1 cellular context compared by ENCODE assay signal in the genomic region with DNA sequence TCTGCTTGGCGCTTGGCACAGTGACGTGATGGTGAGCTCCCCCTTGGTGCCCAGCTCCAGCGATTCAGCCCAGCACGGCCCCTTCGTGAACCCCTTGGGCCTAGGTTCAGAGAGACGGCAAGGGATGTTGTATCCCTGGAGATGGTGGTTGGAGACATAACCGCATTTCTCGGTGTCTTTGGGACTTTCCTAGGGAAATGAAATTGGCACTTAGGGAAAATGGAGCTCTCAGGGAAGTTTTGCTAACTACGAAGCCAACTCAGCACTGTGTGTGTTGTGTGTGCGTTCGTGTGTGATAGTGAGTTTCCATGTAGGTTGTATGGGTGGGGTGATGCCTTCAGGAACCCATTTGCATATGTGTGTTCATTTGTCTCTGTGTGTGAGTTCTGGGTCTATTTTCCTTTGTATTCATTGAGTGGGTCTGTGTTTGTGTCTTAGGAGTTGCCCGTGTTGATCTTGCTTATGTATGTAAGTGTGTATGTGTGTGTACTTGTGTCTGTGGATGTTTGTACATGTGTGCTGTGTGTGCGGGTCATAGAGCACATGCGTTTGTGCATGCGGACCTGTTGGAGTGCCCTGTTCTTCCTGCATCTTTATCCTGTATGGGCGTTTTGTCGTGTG.
TF ChIP-seq lines count a peak whose summit lies in the region.

No MANE protein-coding gene starts in this region.

TF ChIP-seq in HepG2, 621 proteins besides CTCF, POLR2A, EP300 and RAD21 (continued from another document and continues in another):
- 0 out of 2 replicates have a peak, but pooled peaks have one; percentile 25 for TF ChIP-seq ZSCAN12 (CRISPR knock-in tag; IDR thresholded peaks at IDR 0.05)
- TF ChIP-seq, protein P1, sequence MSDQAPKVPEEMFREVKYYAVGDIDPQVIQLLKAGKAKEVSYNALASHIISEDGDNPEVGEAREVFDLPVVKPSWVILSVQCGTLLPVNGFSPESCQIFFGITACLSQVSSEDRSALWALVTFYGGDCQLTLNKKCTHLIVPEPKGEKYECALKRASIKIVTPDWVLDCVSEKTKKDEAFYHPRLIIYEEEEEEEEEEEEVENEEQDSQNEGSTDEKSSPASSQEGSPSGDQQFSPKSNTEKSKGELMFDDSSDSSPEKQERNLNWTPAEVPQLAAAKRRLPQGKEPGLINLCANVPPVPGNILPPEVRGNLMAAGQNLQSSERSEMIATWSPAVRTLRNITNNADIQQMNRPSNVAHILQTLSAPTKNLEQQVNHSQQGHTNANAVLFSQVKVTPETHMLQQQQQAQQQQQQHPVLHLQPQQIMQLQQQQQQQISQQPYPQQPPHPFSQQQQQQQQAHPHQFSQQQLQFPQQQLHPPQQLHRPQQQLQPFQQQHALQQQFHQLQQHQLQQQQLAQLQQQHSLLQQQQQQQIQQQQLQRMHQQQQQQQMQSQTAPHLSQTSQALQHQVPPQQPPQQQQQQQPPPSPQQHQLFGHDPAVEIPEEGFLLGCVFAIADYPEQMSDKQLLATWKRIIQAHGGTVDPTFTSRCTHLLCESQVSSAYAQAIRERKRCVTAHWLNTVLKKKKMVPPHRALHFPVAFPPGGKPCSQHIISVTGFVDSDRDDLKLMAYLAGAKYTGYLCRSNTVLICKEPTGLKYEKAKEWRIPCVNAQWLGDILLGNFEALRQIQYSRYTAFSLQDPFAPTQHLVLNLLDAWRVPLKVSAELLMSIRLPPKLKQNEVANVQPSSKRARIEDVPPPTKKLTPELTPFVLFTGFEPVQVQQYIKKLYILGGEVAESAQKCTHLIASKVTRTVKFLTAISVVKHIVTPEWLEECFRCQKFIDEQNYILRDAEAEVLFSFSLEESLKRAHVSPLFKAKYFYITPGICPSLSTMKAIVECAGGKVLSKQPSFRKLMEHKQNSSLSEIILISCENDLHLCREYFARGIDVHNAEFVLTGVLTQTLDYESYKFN (CRISPR knock-in tag; conservative IDR thresholded peaks at IDR 0.05): no peak
- TF ChIP-seq, protein P2, sequence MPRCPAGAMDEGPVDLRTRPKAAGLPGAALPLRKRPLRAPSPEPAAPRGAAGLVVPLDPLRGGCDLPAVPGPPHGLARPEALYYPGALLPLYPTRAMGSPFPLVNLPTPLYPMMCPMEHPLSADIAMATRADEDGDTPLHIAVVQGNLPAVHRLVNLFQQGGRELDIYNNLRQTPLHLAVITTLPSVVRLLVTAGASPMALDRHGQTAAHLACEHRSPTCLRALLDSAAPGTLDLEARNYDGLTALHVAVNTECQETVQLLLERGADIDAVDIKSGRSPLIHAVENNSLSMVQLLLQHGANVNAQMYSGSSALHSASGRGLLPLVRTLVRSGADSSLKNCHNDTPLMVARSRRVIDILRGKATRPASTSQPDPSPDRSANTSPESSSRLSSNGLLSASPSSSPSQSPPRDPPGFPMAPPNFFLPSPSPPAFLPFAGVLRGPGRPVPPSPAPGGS (CRISPR knock-in tag; IDR thresholded peaks at IDR 0.05): no peak
- TF ChIP-seq ZNF660 (CRISPR knock-in tag; IDR thresholded peaks at IDR 0.05; ENCODE audit: borderline replicate concordance, low read depth): no peak
- TF ChIP-seq, protein P3, sequence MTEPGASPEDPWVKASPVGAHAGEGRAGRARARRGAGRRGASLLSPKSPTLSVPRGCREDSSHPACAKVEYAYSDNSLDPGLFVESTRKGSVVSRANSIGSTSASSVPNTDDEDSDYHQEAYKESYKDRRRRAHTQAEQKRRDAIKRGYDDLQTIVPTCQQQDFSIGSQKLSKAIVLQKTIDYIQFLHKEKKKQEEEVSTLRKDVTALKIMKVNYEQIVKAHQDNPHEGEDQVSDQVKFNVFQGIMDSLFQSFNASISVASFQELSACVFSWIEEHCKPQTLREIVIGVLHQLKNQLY (CRISPR knock-in tag; IDR thresholded peaks at IDR 0.05): no peak
- no peak for TF ChIP-seq ZNF282 (IDR thresholded peaks at IDR 0.05; ENCODE audit: partially characterized antibody)
- no peak for TF ChIP-seq ZNF543 (CRISPR knock-in tag; IDR thresholded peaks at IDR 0.05)
- no peak; the same call in 1 of the 2 replicates for TF ChIP-seq HDAC1 (CRISPR knock-in tag; IDR thresholded peaks at IDR 0.05)
- TF ChIP-seq ZNF383 (CRISPR knock-in tag; IDR thresholded peaks at IDR 0.05; ENCODE audit: borderline replicate concordance): no peak
- TF ChIP-seq, protein P4, sequence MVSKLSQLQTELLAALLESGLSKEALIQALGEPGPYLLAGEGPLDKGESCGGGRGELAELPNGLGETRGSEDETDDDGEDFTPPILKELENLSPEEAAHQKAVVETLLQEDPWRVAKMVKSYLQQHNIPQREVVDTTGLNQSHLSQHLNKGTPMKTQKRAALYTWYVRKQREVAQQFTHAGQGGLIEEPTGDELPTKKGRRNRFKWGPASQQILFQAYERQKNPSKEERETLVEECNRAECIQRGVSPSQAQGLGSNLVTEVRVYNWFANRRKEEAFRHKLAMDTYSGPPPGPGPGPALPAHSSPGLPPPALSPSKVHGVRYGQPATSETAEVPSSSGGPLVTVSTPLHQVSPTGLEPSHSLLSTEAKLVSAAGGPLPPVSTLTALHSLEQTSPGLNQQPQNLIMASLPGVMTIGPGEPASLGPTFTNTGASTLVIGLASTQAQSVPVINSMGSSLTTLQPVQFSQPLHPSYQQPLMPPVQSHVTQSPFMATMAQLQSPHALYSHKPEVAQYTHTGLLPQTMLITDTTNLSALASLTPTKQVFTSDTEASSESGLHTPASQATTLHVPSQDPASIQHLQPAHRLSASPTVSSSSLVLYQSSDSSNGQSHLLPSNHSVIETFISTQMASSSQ (IDR thresholded peaks at IDR 0.05; ENCODE audit: low read depth): peak; percentile 40; the same call in 1 of the 2 replicates
- TF ChIP-seq, protein P4 (CRISPR knock-in tag; IDR thresholded peaks at IDR 0.05; ENCODE audit: borderline replicate concordance): no peak
- TF ChIP-seq NKX3-1 (CRISPR knock-in tag; IDR thresholded peaks at IDR 0.05): 0 out of 2 replicates have a peak, but pooled peaks have one; percentile 57
- TF ChIP-seq THAP11 (CRISPR knock-in tag; IDR thresholded peaks at IDR 0.05): no peak
- no peak for TF ChIP-seq SYNCRIP (IDR thresholded peaks at IDR 0.05; ENCODE audit: insufficient read depth, low read depth, low read length)
- TF ChIP-seq SMYD3 (CRISPR knock-in tag; IDR thresholded peaks at IDR 0.05): 0 out of 2 replicates have a peak, but pooled peaks have one; percentile 14
- TF ChIP-seq ZNF546 (CRISPR knock-in tag; conservative IDR thresholded peaks at IDR 0.05): no peak
- no peak for TF ChIP-seq HOXA7 (CRISPR knock-in tag; IDR thresholded peaks at IDR 0.05)
- TF ChIP-seq MIER2 (CRISPR knock-in tag; IDR thresholded peaks at IDR 0.05): no peak
- TF ChIP-seq ZNF260 (CRISPR knock-in tag; IDR thresholded peaks at IDR 0.05; ENCODE audit: borderline replicate concordance, low read depth): no peak
- TF ChIP-seq, protein P5, sequence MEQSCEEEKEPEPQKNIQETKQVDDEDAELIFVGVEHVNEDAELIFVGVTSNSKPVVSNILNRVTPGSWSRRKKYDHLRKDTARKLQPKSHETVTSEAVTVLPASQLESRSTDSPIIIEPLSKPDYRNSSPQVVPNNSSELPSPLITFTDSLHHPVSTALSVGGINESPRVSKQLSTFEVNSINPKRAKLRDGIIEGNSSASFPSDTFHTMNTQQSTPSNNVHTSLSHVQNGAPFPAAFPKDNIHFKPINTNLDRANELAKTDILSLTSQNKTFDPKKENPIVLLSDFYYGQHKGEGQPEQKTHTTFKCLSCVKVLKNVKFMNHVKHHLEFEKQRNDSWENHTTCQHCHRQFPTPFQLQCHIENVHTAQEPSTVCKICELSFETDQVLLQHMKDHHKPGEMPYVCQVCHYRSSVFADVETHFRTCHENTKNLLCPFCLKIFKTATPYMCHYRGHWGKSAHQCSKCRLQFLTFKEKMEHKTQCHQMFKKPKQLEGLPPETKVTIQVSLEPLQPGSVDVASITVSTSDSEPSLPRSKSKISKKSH (CRISPR knock-in tag; IDR thresholded peaks at IDR 0.05; ENCODE audit: borderline replicate concordance): 0 out of 2 replicates have a peak, but pooled peaks have one; percentile 81
- no peak for TF ChIP-seq ZNF878 (CRISPR knock-in tag; IDR thresholded peaks at IDR 0.05)
- no peak for TF ChIP-seq GABPB1 (CRISPR knock-in tag; IDR thresholded peaks at IDR 0.05)
- TF ChIP-seq, protein P6, sequence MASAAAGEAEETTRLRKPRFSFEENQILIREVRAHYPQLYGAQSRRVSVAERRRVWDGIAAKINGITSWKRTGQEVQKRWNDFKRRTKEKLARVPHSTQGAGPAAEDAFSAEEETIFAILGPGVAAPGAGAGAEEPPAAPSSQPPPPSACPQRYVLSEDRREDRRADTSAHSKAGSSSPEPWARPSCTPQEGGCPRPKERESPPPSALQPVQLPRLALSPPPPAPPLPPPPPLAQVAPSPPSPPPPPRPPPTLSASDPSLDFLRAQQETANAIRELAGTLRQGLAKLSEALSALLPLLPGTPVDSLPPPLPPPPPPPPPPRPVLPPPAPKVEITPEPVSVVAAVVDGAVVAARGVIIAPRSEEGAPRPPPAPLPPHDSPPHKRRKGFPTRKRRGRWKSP (CRISPR knock-in tag; IDR thresholded peaks at IDR 0.05): no peak; the same call in 1 of the 2 replicates
- peak; percentile 0; the same call in 1 of the 2 replicates for TF ChIP-seq BORCS8-MEF2B (CRISPR knock-in tag; IDR thresholded peaks at IDR 0.05)
- peak; percentile 75 for TF ChIP-seq ZNF879 (CRISPR knock-in tag; IDR thresholded peaks at IDR 0.05)
- TF ChIP-seq, protein P7, sequence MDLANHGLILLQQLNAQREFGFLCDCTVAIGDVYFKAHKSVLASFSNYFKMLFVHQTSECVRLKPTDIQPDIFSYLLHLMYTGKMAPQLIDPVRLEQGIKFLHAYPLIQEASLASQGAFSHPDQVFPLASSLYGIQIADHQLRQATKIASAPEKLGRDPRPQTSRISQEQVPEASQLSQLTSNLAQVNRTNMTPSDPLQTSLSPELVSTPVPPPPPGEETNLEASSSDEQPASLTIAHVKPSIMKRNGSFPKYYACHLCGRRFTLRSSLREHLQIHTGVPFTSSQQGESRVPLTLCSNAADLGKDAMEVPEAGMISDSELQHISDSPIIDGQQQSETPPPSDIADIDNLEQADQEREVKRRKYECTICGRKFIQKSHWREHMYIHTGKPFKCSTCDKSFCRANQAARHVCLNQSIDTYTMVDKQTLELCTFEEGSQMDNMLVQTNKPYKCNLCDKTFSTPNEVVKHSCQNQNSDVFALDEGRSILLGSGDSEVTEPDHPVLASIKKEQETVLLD (CRISPR knock-in tag; IDR thresholded peaks at IDR 0.05; ENCODE audit: low read depth): 0 out of 2 replicates have a peak, but pooled peaks have one; percentile 37
- TF ChIP-seq ZNF12 (CRISPR knock-in tag; IDR thresholded peaks at IDR 0.05): no peak; the same call in 1 of the 2 replicates
- no peak for TF ChIP-seq HNRNPL (IDR thresholded peaks at IDR 0.05; ENCODE audit: low read depth, low read length)
- no peak for TF ChIP-seq FOXK1 (CRISPR knock-in tag; IDR thresholded peaks at IDR 0.05; ENCODE audit: borderline replicate concordance, low read depth)
- no peak for TF ChIP-seq GTF2F1 (IDR thresholded peaks at IDR 0.05; ENCODE audit: low read length)
- no peak for TF ChIP-seq PLRG1 (conservative IDR thresholded peaks at IDR 0.05)
- TF ChIP-seq, protein P8, sequence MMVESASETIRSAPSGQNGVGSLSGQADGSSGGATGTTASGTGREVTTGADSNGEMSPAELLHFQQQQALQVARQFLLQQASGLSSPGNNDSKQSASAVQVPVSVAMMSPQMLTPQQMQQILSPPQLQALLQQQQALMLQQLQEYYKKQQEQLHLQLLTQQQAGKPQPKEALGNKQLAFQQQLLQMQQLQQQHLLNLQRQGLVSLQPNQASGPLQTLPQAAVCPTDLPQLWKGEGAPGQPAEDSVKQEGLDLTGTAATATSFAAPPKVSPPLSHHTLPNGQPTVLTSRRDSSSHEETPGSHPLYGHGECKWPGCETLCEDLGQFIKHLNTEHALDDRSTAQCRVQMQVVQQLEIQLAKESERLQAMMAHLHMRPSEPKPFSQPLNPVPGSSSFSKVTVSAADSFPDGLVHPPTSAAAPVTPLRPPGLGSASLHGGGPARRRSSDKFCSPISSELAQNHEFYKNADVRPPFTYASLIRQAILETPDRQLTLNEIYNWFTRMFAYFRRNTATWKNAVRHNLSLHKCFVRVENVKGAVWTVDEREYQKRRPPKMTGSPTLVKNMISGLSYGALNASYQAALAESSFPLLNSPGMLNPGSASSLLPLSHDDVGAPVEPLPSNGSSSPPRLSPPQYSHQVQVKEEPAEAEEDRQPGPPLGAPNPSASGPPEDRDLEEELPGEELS (CRISPR knock-in tag; IDR thresholded peaks at IDR 0.05): no peak
- TF ChIP-seq, protein P9, sequence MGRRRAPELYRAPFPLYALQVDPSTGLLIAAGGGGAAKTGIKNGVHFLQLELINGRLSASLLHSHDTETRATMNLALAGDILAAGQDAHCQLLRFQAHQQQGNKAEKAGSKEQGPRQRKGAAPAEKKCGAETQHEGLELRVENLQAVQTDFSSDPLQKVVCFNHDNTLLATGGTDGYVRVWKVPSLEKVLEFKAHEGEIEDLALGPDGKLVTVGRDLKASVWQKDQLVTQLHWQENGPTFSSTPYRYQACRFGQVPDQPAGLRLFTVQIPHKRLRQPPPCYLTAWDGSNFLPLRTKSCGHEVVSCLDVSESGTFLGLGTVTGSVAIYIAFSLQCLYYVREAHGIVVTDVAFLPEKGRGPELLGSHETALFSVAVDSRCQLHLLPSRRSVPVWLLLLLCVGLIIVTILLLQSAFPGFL (CRISPR knock-in tag; IDR thresholded peaks at IDR 0.05): no peak
- peak; percentile 89 for TF ChIP-seq ZNF232 (CRISPR knock-in tag; IDR thresholded peaks at IDR 0.05; ENCODE audit: borderline replicate concordance)
- no peak for TF ChIP-seq SMARCC2 (IDR thresholded peaks at IDR 0.05)
- no peak for TF ChIP-seq NONO (IDR thresholded peaks at IDR 0.05)
- TF ChIP-seq NONO (CRISPR knock-in tag; conservative IDR thresholded peaks at IDR 0.05): peak; percentile 27; the same call in 1 of the 2 replicates
- TF ChIP-seq PAX8 (CRISPR knock-in tag; IDR thresholded peaks at IDR 0.05; ENCODE audit: borderline replicate concordance): no peak
- TF ChIP-seq, protein P10, sequence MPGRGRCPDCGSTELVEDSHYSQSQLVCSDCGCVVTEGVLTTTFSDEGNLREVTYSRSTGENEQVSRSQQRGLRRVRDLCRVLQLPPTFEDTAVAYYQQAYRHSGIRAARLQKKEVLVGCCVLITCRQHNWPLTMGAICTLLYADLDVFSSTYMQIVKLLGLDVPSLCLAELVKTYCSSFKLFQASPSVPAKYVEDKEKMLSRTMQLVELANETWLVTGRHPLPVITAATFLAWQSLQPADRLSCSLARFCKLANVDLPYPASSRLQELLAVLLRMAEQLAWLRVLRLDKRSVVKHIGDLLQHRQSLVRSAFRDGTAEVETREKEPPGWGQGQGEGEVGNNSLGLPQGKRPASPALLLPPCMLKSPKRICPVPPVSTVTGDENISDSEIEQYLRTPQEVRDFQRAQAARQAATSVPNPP (CRISPR knock-in tag; IDR thresholded peaks at IDR 0.05): no peak
- TF ChIP-seq EZH2 (conservative IDR thresholded peaks at IDR 0.05; ENCODE audit: low read depth, low read length): no peak
- TF ChIP-seq BCL6 (CRISPR knock-in tag; IDR thresholded peaks at IDR 0.05): no peak
